Comparison of ENCODE assay signal across 3 cellular contexts in genomic region chr14:45287609-45288008, GRCh38.
TF ChIP-seq lines count a peak whose summit lies in the region.

No MANE protein-coding gene starts in this region.

TF ChIP-seq in SK-N-SH, 30 proteins besides CTCF, POLR2A, EP300 and RAD21 (continued from another document):
- no peak for TF ChIP-seq REST (IDR thresholded peaks at IDR 0.05; ENCODE audit: low read depth, low read length)
- no peak for TF ChIP-seq EZH2phosphoT487 (IDR thresholded peaks at IDR 0.05; ENCODE audit: borderline replicate concordance, low read depth)
- no peak for TF ChIP-seq TCF12 (IDR thresholded peaks at IDR 0.05)
- no peak for TF ChIP-seq GABPA (IDR thresholded peaks at IDR 0.05; ENCODE audit: low read depth)
- no peak for TF ChIP-seq NRF1 (IDR thresholded peaks at IDR 0.05; ENCODE audit: low read depth, low read length)
- TF ChIP-seq RFX5 (IDR thresholded peaks at IDR 0.05; ENCODE audit: low read length), result no peak
- TF ChIP-seq FOXJ3 (CRISPR knock-in tag; IDR thresholded peaks at IDR 0.05), result no peak
- TF ChIP-seq NFIC (IDR thresholded peaks at IDR 0.05; ENCODE audit: borderline replicate concordance), result no peak
- TF ChIP-seq TEAD4 (IDR thresholded peaks at IDR 0.05; ENCODE audit: borderline replicate concordance, insufficient read depth), result no peak
- TF ChIP-seq TAF1 (IDR thresholded peaks at IDR 0.05; ENCODE audit: borderline replicate concordance, low read depth, low read length), result no peak
- no peak for TF ChIP-seq FOXM1 (IDR thresholded peaks at IDR 0.05; ENCODE audit: low read depth)
- TF ChIP-seq JUND (IDR thresholded peaks at IDR 0.05), result no peak
- TF ChIP-seq RXRA (IDR thresholded peaks at IDR 0.05; ENCODE audit: borderline replicate concordance, low read depth), result no peak
- no peak for TF ChIP-seq YY1 (IDR thresholded peaks at IDR 0.05; ENCODE audit: low read depth)
- TF ChIP-seq IRF3 (IDR thresholded peaks at IDR 0.05; ENCODE audit: low read depth, low read length), result no peak
- TF ChIP-seq GATA2 (CRISPR knock-in tag; IDR thresholded peaks at IDR 0.05), result no peak
- TF ChIP-seq MEF2A (IDR thresholded peaks at IDR 0.05; ENCODE audit: borderline replicate concordance, low read depth), result no peak
TF ChIP-seq in SK-N-SH: peak in this region for 0.

TF ChIP-seq in SK-N-SH treated with all-trans-retinoic acid at 6 μM for 48 hours, 23 proteins besides CTCF, POLR2A, EP300 and RAD21 (continued from another document):
- no peak for TF ChIP-seq ARNTL (CRISPR knock-in tag; IDR thresholded peaks at IDR 0.05; ENCODE audit: borderline replicate concordance, low read depth)
- TF ChIP-seq ZNF8 (CRISPR knock-in tag; IDR thresholded peaks at IDR 0.05), result no peak
- TF ChIP-seq, protein P1, sequence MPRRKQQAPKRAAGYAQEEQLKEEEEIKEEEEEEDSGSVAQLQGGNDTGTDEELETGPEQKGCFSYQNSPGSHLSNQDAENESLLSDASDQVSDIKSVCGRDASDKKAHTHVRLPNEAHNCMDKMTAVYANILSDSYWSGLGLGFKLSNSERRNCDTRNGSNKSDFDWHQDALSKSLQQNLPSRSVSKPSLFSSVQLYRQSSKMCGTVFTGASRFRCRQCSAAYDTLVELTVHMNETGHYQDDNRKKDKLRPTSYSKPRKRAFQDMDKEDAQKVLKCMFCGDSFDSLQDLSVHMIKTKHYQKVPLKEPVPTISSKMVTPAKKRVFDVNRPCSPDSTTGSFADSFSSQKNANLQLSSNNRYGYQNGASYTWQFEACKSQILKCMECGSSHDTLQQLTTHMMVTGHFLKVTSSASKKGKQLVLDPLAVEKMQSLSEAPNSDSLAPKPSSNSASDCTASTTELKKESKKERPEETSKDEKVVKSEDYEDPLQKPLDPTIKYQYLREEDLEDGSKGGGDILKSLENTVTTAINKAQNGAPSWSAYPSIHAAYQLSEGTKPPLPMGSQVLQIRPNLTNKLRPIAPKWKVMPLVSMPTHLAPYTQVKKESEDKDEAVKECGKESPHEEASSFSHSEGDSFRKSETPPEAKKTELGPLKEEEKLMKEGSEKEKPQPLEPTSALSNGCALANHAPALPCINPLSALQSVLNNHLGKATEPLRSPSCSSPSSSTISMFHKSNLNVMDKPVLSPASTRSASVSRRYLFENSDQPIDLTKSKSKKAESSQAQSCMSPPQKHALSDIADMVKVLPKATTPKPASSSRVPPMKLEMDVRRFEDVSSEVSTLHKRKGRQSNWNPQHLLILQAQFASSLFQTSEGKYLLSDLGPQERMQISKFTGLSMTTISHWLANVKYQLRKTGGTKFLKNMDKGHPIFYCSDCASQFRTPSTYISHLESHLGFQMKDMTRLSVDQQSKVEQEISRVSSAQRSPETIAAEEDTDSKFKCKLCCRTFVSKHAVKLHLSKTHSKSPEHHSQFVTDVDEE (CRISPR knock-in tag; IDR thresholded peaks at IDR 0.05), result no peak
- TF ChIP-seq ZNF70 (CRISPR knock-in tag; IDR thresholded peaks at IDR 0.05), result no peak
- TF ChIP-seq ESRRG (CRISPR knock-in tag; IDR thresholded peaks at IDR 0.05), result no peak
- no peak for TF ChIP-seq PPARA (CRISPR knock-in tag; IDR thresholded peaks at IDR 0.05; ENCODE audit: borderline replicate concordance)
- no peak for TF ChIP-seq POU6F1 (CRISPR knock-in tag; IDR thresholded peaks at IDR 0.05; ENCODE audit: borderline replicate concordance, low read depth)
- TF ChIP-seq ZNF565 (CRISPR knock-in tag; conservative IDR thresholded peaks at IDR 0.05; ENCODE audit: low read depth), result no peak
- no peak for TF ChIP-seq ZC3H10 (CRISPR knock-in tag; IDR thresholded peaks at IDR 0.05)
- TF ChIP-seq BACH2 (CRISPR knock-in tag; IDR thresholded peaks at IDR 0.05; ENCODE audit: borderline replicate concordance), result no peak
- no peak for TF ChIP-seq ZFP3 (CRISPR knock-in tag; IDR thresholded peaks at IDR 0.05)
- TF ChIP-seq CREB5 (CRISPR knock-in tag; IDR thresholded peaks at IDR 0.05; ENCODE audit: low read depth), result no peak
- no peak for TF ChIP-seq TOX (CRISPR knock-in tag; IDR thresholded peaks at IDR 0.05; ENCODE audit: borderline replicate concordance)
- TF ChIP-seq, protein P2, sequence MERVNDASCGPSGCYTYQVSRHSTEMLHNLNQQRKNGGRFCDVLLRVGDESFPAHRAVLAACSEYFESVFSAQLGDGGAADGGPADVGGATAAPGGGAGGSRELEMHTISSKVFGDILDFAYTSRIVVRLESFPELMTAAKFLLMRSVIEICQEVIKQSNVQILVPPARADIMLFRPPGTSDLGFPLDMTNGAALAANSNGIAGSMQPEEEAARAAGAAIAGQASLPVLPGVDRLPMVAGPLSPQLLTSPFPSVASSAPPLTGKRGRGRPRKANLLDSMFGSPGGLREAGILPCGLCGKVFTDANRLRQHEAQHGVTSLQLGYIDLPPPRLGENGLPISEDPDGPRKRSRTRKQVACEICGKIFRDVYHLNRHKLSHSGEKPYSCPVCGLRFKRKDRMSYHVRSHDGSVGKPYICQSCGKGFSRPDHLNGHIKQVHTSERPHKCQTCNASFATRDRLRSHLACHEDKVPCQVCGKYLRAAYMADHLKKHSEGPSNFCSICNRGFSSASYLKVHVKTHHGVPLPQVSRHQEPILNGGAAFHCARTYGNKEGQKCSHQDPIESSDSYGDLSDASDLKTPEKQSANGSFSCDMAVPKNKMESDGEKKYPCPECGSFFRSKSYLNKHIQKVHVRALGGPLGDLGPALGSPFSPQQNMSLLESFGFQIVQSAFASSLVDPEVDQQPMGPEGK (CRISPR knock-in tag; IDR thresholded peaks at IDR 0.05; ENCODE audit: borderline replicate concordance), result no peak

TF ChIP-seq in GM12878, 131 proteins besides CTCF, POLR2A, EP300 and RAD21 (continued from another document):
- TF ChIP-seq POLR2AphosphoS2 (IDR thresholded peaks at IDR 0.05; ENCODE audit: low read depth, low read length), result no peak
- TF ChIP-seq KLF5 (IDR thresholded peaks at IDR 0.05; ENCODE audit: partially characterized antibody), result no peak
- TF ChIP-seq RFX5 (IDR thresholded peaks at IDR 0.05; ENCODE audit: low read depth, low read length), result no peak
- TF ChIP-seq MEF2A (IDR thresholded peaks at IDR 0.05; ENCODE audit: insufficient read depth, low read depth, low read length), result peak; percentile 27; the same call in 1 of the 2 replicates
- TF ChIP-seq SP1 (IDR thresholded peaks at IDR 0.05; ENCODE audit: low read depth, low read length), result no peak
- no peak for TF ChIP-seq HDGF (IDR thresholded peaks at IDR 0.05)
- no peak for TF ChIP-seq ATF7 (IDR thresholded peaks at IDR 0.05; ENCODE audit: low read depth)
- TF ChIP-seq CHD4 (IDR thresholded peaks at IDR 0.05), result no peak
- TF ChIP-seq, protein P3, sequence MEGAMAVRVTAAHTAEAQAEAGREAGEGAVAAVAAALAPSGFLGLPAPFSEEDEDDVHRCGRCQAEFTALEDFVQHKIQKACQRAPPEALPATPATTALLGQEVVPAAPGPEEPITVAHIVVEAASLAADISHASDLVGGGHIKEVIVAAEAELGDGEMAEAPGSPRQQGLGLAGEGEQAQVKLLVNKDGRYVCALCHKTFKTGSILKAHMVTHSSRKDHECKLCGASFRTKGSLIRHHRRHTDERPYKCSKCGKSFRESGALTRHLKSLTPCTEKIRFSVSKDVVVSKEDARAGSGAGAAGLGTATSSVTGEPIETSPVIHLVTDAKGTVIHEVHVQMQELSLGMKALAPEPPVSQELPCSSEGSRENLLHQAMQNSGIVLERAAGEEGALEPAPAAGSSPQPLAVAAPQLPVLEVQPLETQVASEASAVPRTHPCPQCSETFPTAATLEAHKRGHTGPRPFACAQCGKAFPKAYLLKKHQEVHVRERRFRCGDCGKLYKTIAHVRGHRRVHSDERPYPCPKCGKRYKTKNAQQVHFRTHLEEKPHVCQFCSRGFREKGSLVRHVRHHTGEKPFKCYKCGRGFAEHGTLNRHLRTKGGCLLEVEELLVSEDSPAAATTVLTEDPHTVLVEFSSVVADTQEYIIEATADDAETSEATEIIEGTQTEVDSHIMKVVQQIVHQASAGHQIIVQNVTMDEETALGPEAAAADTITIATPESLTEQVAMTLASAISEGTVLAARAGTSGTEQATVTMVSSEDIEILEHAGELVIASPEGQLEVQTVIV (IDR thresholded peaks at IDR 0.05; ENCODE audit: borderline replicate concordance, partially characterized antibody), result no peak
- no peak for TF ChIP-seq ZNF274 (IDR thresholded peaks at IDR 0.05; ENCODE audit: insufficient read depth, insufficient read length)
- TF ChIP-seq SUPT20H (IDR thresholded peaks at IDR 0.05; ENCODE audit: borderline replicate concordance, control insufficient read depth, low read depth, low read length), result no peak
- TF ChIP-seq ETV6 (conservative IDR thresholded peaks at IDR 0.05 in 1 of 2, IDR thresholded peaks at IDR 0.05 in 1 of 2; ENCODE audit: borderline replicate concordance in 1 of 2, low read depth in 1 of 2), result no peak
